ENCODE assay signal across 16 cellular contexts in the genomic region with DNA sequence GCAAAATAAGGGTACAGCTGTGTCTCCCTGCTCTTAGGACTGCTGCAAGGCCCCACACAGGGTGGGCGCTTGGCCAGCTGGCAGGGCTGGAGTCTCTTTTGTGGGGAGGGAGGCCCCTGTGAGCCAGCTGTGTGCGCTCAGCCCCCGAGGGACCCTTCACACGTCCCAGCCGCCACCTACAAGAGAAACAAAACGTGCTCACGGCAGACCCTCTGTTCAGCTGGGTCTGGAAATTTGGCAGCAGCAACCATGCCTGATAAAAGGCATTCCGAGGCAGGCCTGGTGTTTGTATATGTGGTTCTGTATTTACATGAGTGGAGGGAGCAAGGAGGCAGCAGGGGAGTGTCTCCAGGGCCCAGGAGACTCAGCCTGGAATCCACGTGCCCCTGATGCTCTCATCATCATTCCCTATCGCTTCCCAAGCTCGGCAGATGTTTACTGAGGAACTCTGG. TPM values are rescaled to one million over a fixed set of nuclear protein-coding genes. Genes with fewer than 3 reads are reported as not detected.
DNase-seq lines count a peak whose midpoint lies in the region; ATAC-seq, FAIRE-seq and TF ChIP-seq lines count a peak whose summit lies in the region.
"Had no signal": no experiment of that assay in that cellular context is flagged by ENCODE, and none has a peak within 500 bp of the region (broad histone marks: within the 10 kb centered on the region; RNA-seq: fewer than 3 reads in every experiment).

No MANE protein-coding gene starts in this region.

- no peaks in the 10 kb centered on the region for H3K9me3 ChIP-seq in fibroblast of lung (ENCODE audit: control insufficient read depth, insufficient read depth, low read depth, low read length)
- H3K9me3 ChIP-seq in ovary = no peaks in the 10 kb centered on the region

- TF ChIP-seq POLR2A in ovary (IDR thresholded peaks at IDR 0.05) = no peak
- TF ChIP-seq POLR2A in H54 (IDR thresholded peaks at IDR 0.05; ENCODE audit: low read depth, low read length) = no peak

- no peaks in the 10 kb centered on the region for H3K27me3 ChIP-seq in fibroblast of lung (ENCODE audit: control insufficient read depth, insufficient read depth, low read length)
- H3K27me3 ChIP-seq in ovary = no peaks in the 10 kb centered on the region

- TF ChIP-seq EP300 in ovary (IDR thresholded peaks at IDR 0.05) = no peak

- 7 to 13% (median 9%) methylated on average over 11 of the region's 11 CpGs for WGBS in ovary, 3 donors

- H3K4me2 ChIP-seq in fibroblast of lung (ENCODE audit: extremely low read depth, insufficient read depth, low read length) = no peak overlapping the region

- intact Hi-C loops in ovary (cut with DNase I) = no loop called here

- H3K4me1 ChIP-seq in fibroblast of lung (ENCODE audit: control insufficient read depth, extremely low read depth, insufficient read depth, low read length) (peaks cover 8% of the 10 kb centered on the region), ovary (ENCODE audit: insufficient read depth) (peaks cover 11% of the 10 kb centered on the region)

- no peak overlapping the region for H2AFZ ChIP-seq in fibroblast of lung (ENCODE audit: low read length)

- TF ChIP-seq CTCF in fibroblast of lung (conservative IDR thresholded peaks at IDR 0.05 in 1 of 2, IDR thresholded peaks at IDR 0.05 in 1 of 2; ENCODE audit: low read depth in 1 of 2, low read length in 2 of 2) = no peak
- TF ChIP-seq CTCF in ovary (IDR thresholded peaks at IDR 0.05) = no peak

- H3K27ac ChIP-seq in fibroblast of lung (ENCODE audit: insufficient read depth, low read length) (peak overlapping the region; percentile 2), ovary (no peak overlapping the region)

- H3K36me3 ChIP-seq in fibroblast of lung (ENCODE audit: control insufficient read depth, insufficient read depth, low read length) (no peaks in the 10 kb centered on the region), ovary (no peaks in the 10 kb centered on the region)

- H4K20me1 ChIP-seq in fibroblast of lung (ENCODE audit: control insufficient read depth, extremely low read depth, insufficient read depth, low read length) = no peaks in the 10 kb centered on the region

- no peak for FAIRE-seq in H54 (lab: Jason Lieb, UNC)
- FAIRE-seq: GM12878, HTR-8/SVneo had no signal

- no peak for ATAC-seq in GM19328 (IDR thresholded peaks at IDR 0.05; ENCODE audit: unreplicated experiment)
- ATAC-seq in GM21447 (IDR thresholded peaks at IDR 0.05; ENCODE audit: unreplicated experiment) = no peak
- no peak for ATAC-seq in HG02588 (IDR thresholded peaks at IDR 0.05; ENCODE audit: unreplicated experiment)
- ATAC-seq: activated T-helper 17 cell treated with anti-CD3 and anti-CD28 coated beads, Interleukin-2, amount 50 U/mL, for 72 hours; GM12878 had no signal

- DNase-seq in DMS 273 (lab: John Stamatoyannopoulos, UW; ENCODE audit: unreplicated experiment) (peak; percentile 95), NCI-H2171 treated with DMSO at 0.1 percent for 48 hours (lab: John Stamatoyannopoulos, UW) (peak; percentile 93), fibroblast of lung (ENCODE audit: low read depth in 2 of 2) (peak; percentile 70 to 90), ovary (peak; percentile 73 to 93 (median 80)), H54 (ENCODE audit: insufficient read length, low spot score) (no peak)
- DNase-seq: activated CD4-positive, CD25-positive, alpha-beta regulatory T cell treated with anti-CD3 and anti-CD28 coated beads, Interleukin-2, amount 50 U/mL, for 72 hours; cortex of kidney; hippocampal formation; SHP77 had no signal

- H3K79me2 ChIP-seq in fibroblast of lung (ENCODE audit: control insufficient read depth, insufficient read depth, low read length) = no peaks in the 10 kb centered on the region

- no peak overlapping the region for H3K9ac ChIP-seq in fibroblast of lung (ENCODE audit: insufficient read depth, low read length)

- H3K4me3 ChIP-seq in fibroblast of lung (replicated peaks in 1 of 4; ENCODE audit: control extremely low read depth in 1 of 4, insufficient read depth in 1 of 4, low read depth in 3 of 4, low read length in 4 of 4) = no peak overlapping the region
- no peak overlapping the region for H3K4me3 ChIP-seq in ovary
- H3K4me3 ChIP-seq: GM12878 had no signal

RNA-seq across cellular contexts. Expression of a gene that starts 49.7 kb away (rescaled TPM):
- total RNA-seq in fibroblast of lung (2.0 and 2.1 TPM in 2 replicates), ovary (10 to 100 TPM in 5 of 7 donors, 1 to 10 TPM in 2; 2.4 to 19.5 (median 14.6) TPM)
- polyA plus RNA-seq in fibroblast of lung (1.2 and 2.2 TPM in 2 replicates), ovary (1 to 10 TPM; 2.3 to 8.4 TPM)
- polyA plus RNA-seq in fibroblast of lung (2012) = 6.5 and 8.6 TPM in 2 replicates
- polyA minus RNA-seq in fibroblast of lung (ENCODE audit: low replicate concordance) = 3.1 and 4.5 TPM in 2 replicates

RNA-seq across cellular contexts. Expression of a gene that starts 57.9 kb away (rescaled TPM):
- total RNA-seq in fibroblast of lung (0.17 and 0.26 TPM in 2 replicates), ovary (under 1 TPM in 4 of 7 donors, not detected in 3; 0.17 to 0.92 (median 0.52) TPM)
- polyA plus RNA-seq in fibroblast of lung (0.05 and 0.11 TPM in 2 replicates), ovary (under 1 TPM; 0.08 to 0.35 TPM)
- polyA plus RNA-seq in fibroblast of lung (2012) = 0.08 and 0.16 TPM in 2 replicates
- not detected in 2 replicates for polyA minus RNA-seq in fibroblast of lung (ENCODE audit: low replicate concordance)
- total RNA-seq: activated T-helper 17 cell treated with anti-CD3 and anti-CD28 coated beads, Interleukin-2, amount 50 U/mL, for 72 hours; GM12878; mononuclear cell had no signal
